ENCODE assay signal across 34 cellular contexts in the genomic region with DNA sequence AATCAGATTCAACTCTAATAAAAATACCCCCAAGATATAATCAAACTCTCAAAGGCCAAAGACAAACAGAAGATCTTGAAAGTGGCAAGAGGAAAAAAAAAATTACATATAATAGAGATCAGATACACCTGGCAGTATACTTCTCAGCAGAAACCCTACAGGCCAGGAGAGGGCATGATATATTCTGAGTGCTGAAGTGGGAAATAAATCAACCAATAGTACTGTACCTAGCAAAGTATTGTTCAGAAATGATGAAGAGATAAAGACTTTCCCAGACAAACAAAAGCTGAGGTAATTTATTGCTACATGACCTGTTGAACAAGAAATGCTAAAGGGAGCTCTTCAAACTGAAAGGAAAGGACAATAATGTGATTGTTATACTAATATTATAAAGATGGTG.
"Had no signal": no experiment of that assay in that cellular context is flagged by ENCODE, and none has a peak within 500 bp of the region (broad histone marks: within the 10 kb centered on the region; RNA-seq: fewer than 3 reads in every experiment).

No MANE protein-coding gene starts in this region.

- ATAC-seq: activated CD8-positive, alpha-beta memory T cell treated with anti-CD3 and anti-CD28 coated beads, Interleukin-2, amount 10 ng/mL, durations not matched to agents 7 days and 5 days; Panc1 had no signal

- H3K4me1 Mint-ChIP-seq: activated CD4-positive, alpha-beta memory T cell treated with anti-CD3 and anti-CD28 coated beads, Interleukin-2, amount 10 ng/mL, durations not matched to agents 7 days and 5 days; activated CD8-positive, alpha-beta memory T cell treated with anti-CD3 and anti-CD28 coated beads, Interleukin-2, amount 10 ng/mL, durations not matched to agents 7 days and 5 days; activated naive CD8-positive, alpha-beta T cell treated with anti-CD3 and anti-CD28 coated beads for 36 hours had no signal

- H3K27ac Mint-ChIP-seq: activated CD4-positive, alpha-beta memory T cell treated with anti-CD3 and anti-CD28 coated beads, Interleukin-2, amount 10 ng/mL, durations not matched to agents 7 days and 5 days; activated CD8-positive, alpha-beta memory T cell treated with anti-CD3 and anti-CD28 coated beads, Interleukin-2, amount 10 ng/mL, durations not matched to agents 7 days and 5 days; activated naive CD8-positive, alpha-beta T cell treated with anti-CD3 and anti-CD28 coated beads for 36 hours had no signal

- H3K36me3 Mint-ChIP-seq: activated naive CD8-positive, alpha-beta T cell treated with anti-CD3 and anti-CD28 coated beads for 36 hours had no signal

- H3K27me3 Mint-ChIP-seq: activated CD4-positive, alpha-beta memory T cell treated with anti-CD3 and anti-CD28 coated beads, Interleukin-2, amount 10 ng/mL, durations not matched to agents 7 days and 5 days; activated CD8-positive, alpha-beta memory T cell treated with anti-CD3 and anti-CD28 coated beads, Interleukin-2, amount 10 ng/mL, durations not matched to agents 7 days and 5 days; activated naive CD8-positive, alpha-beta T cell treated with anti-CD3 and anti-CD28 coated beads for 36 hours had no signal

- DNase-seq: activated CD4-positive, alpha-beta memory T cell treated with anti-CD3 and anti-CD28 coated beads, Interleukin-2, amount 10 ng/mL, durations not matched to agents 7 days and 5 days; activated CD4-positive, alpha-beta T cell treated with anti-CD3 and anti-CD28 coated beads for 1 hour; activated CD4-positive, alpha-beta T cell treated with anti-CD3 and anti-CD28 coated beads for 48 hours; activated CD4-positive, CD25-positive, alpha-beta regulatory T cell; activated CD8-positive, alpha-beta memory T cell treated with anti-CD3 and anti-CD28 coated beads for 24 hours; activated CD8-positive, alpha-beta memory T cell treated with anti-CD3 and anti-CD28 coated beads, Interleukin-2, amount 10 ng/mL, durations not matched to agents 7 days and 5 days; activated CD8-positive, alpha-beta memory T cell treated with anti-CD3 and anti-CD28 coated beads, Interleukin-2, amount 50 U/mL, for 48 hours; activated effector memory CD4-positive, alpha-beta T cell treated with anti-CD3 and anti-CD28 coated beads, Interleukin-2, amount 50 U/mL, for 16 hours; activated naive CD4-positive, alpha-beta T cell; activated naive CD4-positive, alpha-beta T cell treated with anti-CD3 and anti-CD28 coated beads, Interleukin-2, amount 50 U/mL, for 16 hours; activated naive CD8-positive, alpha-beta T cell treated with anti-CD3 and anti-CD28 coated beads for 36 hours; activated T-cell treated with anti-CD3 and anti-CD28 coated beads, Interleukin-2, amount 50 U/mL, for 48 hours; amniotic stem cell; aorta; brain microvascular endothelial cell; central memory CD4-positive, alpha-beta T cell; Karpas-422; KBM-7; MM.1S; MV-4-11; NCI-H1092 treated with DMSO at 0.1 percent for 48 hours; NCI-H1436; NCI-H1694; NCI-H1930; NCI-H2081 treated with DMSO at 0.1 percent for 48 hours; NCI-H226; NCI-H524 treated with DMSO at 0.1 percent for 48 hours; SHP77 treated with DMSO at 0.1 percent for 48 hours; SW 1271; T-helper 1 cell; T-helper 2 cell; T-helper 9 cell had no signal

- H3K4me3 Mint-ChIP-seq: activated CD4-positive, alpha-beta memory T cell treated with anti-CD3 and anti-CD28 coated beads, Interleukin-2, amount 10 ng/mL, durations not matched to agents 7 days and 5 days; activated CD8-positive, alpha-beta memory T cell treated with anti-CD3 and anti-CD28 coated beads, Interleukin-2, amount 10 ng/mL, durations not matched to agents 7 days and 5 days; activated naive CD8-positive, alpha-beta T cell treated with anti-CD3 and anti-CD28 coated beads for 36 hours had no signal

- H3K27me3 ChIP-seq: brain microvascular endothelial cell had no signal

- H3K36me3 ChIP-seq: brain microvascular endothelial cell had no signal

- H3K27ac ChIP-seq: brain microvascular endothelial cell, VCaP had no signal
